In genomic region chr13:75687145-75687763, GRCh38 we compare ENCODE assay signal across 8 cellular contexts. TPM values are rescaled to one million over a fixed set of nuclear protein-coding genes. Genes with fewer than 3 reads are reported as not detected.
DNase-seq lines count a peak whose midpoint lies in the region; ATAC-seq and TF ChIP-seq lines count a peak whose summit lies in the region.

No MANE protein-coding gene starts in this region.

- H3K36me3 Mint-ChIP-seq in Caco-2 (ENCODE audit: insufficient read depth, unreplicated experiment), result peaks cover 7% of the 10 kb centered on the region

- H3K4me3 ChIP-seq in Caco-2 (ENCODE audit: low read depth, low read length), result no peak overlapping the region
- H3K4me3 ChIP-seq in astrocyte of the cerebellum (ENCODE audit: low read depth, low read length), result no peak overlapping the region
- no peak overlapping the region for H3K4me3 ChIP-seq in lower lobe of right lung

- ATAC-seq in lower lobe of right lung (peak; percentile 61), HG02884 (IDR thresholded peaks at IDR 0.05; ENCODE audit: unreplicated experiment) (no peak), GM21529 (IDR thresholded peaks at IDR 0.05; ENCODE audit: unreplicated experiment) (no peak)
- ATAC-seq in stimulated activated naive CD8-positive, alpha-beta T cell treated with anti-CD3 and anti-CD28 coated beads, Interleukin-15, amount 100 ng/mL, for 72 hours, result no peak

- no peak overlapping the region for H3K4me3 Mint-ChIP-seq in Caco-2 (ENCODE audit: unreplicated experiment)
- H3K4me3 Mint-ChIP-seq in stimulated activated naive CD8-positive, alpha-beta T cell treated with anti-CD3 and anti-CD28 coated beads, Interleukin-15, amount 100 ng/mL, for 72 hours, result no peak overlapping the region

- DNase-seq in Caco-2, result peak in 1 of 2 experiments; percentile 53
- peak; percentile 49 to 80 for DNase-seq in Kasumi-1 (lab: John Stamatoyannopoulos, UW)
- DNase-seq in astrocyte of the cerebellum (ENCODE audit: low read depth), result peak; percentile 40
- DNase-seq in lower lobe of right lung, result no peak
- no peak for DNase-seq in T1000 (lab: John Stamatoyannopoulos, UW)
- DNase-seq in stimulated activated naive CD8-positive, alpha-beta T cell treated with anti-CD3 and anti-CD28 coated beads, Interleukin-15, amount 100 ng/mL, for 72 hours, result no peak

- H3K9me3 ChIP-seq in Caco-2 (no peaks in the 10 kb centered on the region), lower lobe of right lung (no peaks in the 10 kb centered on the region)

- H3K4me1 ChIP-seq in Caco-2, result peaks cover 23% of the 10 kb centered on the region; the same call in 1 of the 2 replicates
- H3K4me1 ChIP-seq in lower lobe of right lung, result no peaks in the 10 kb centered on the region

- H3K9me3 Mint-ChIP-seq in Caco-2 (ENCODE audit: unreplicated experiment), result no peaks in the 10 kb centered on the region
- peaks cover 0 to 1% of the 10 kb centered on the region in 2 donors for H3K9me3 Mint-ChIP-seq in stimulated activated naive CD8-positive, alpha-beta T cell treated with anti-CD3 and anti-CD28 coated beads, Interleukin-15, amount 100 ng/mL, for 72 hours

- peaks cover 27% of the 10 kb centered on the region for H3K4me1 Mint-ChIP-seq in Caco-2 (ENCODE audit: low read depth, unreplicated experiment)
- H3K4me1 Mint-ChIP-seq in stimulated activated naive CD8-positive, alpha-beta T cell treated with anti-CD3 and anti-CD28 coated beads, Interleukin-15, amount 100 ng/mL, for 72 hours, result peaks cover 10% of the 10 kb centered on the region

- intact Hi-C loops in Caco-2 (cut with micrococcal nuclease; ENCODE audit: unreplicated experiment), result loop anchor here (1.0 to 10.0 kb wide), 7 partner anchors 13 to 1216 kb away; partner anchors contain the start of gene KCTD12
- intact Hi-C loops in lower lobe of right lung (cut with DNase I), result no loop called here

- TF ChIP-seq CTCF in Caco-2 (IDR thresholded peaks at IDR 0.05; ENCODE audit: insufficient read depth in 1 of 2, low read depth in 1 of 2, low read length in 1 of 2, severe bottlenecking in 1 of 2, unreplicated experiment in 1 of 2), result peak; percentile 56 to 65
- TF ChIP-seq CTCF in astrocyte of the cerebellum (IDR thresholded peaks at IDR 0.05; ENCODE audit: low read depth, low read length, missing control alignments), result peak; percentile 55
- TF ChIP-seq CTCF in lower lobe of right lung (IDR thresholded peaks at IDR 0.05), result peak; percentile 48

- H3K36me3 ChIP-seq in Caco-2 (ENCODE audit: control insufficient read depth, insufficient read depth, low read length) (no peaks in the 10 kb centered on the region), lower lobe of right lung (no peaks in the 10 kb centered on the region)

- no peak overlapping the region for H3K27ac ChIP-seq in lower lobe of right lung

- no peak overlapping the region for H3K27ac Mint-ChIP-seq in Caco-2 (ENCODE audit: unreplicated experiment)
- no peak overlapping the region for H3K27ac Mint-ChIP-seq in stimulated activated naive CD8-positive, alpha-beta T cell treated with anti-CD3 and anti-CD28 coated beads, Interleukin-15, amount 100 ng/mL, for 72 hours

- CTCF ChIA-PET in Caco-2 (lab: Charles Lee), result interaction anchor here (0.6 to 1.4 kb wide), 4 partner anchors 8 to 169 kb away, joined by 4 to 7 read pairs (median 6); no protein-coding TSS in a partner anchor

- in situ Hi-C loops in astrocyte of the cerebellum (cut with HindIII; ENCODE audit: low sequenced_read_pairs), result no loop called here

- no peaks in the 10 kb centered on the region for H3K27me3 Mint-ChIP-seq in Caco-2 (ENCODE audit: insufficient read depth, unreplicated experiment)
- no peaks in the 10 kb centered on the region for H3K27me3 Mint-ChIP-seq in stimulated activated naive CD8-positive, alpha-beta T cell treated with anti-CD3 and anti-CD28 coated beads, Interleukin-15, amount 100 ng/mL, for 72 hours

- BruUV-seq in Caco-2 (replicated peaks; lab: Mats Ljungman, UMichigan), result no TSS peak

- H3K27me3 ChIP-seq in Caco-2 (replicated peaks; ENCODE audit: control insufficient read depth, insufficient read depth, low read length) (no peaks in the 10 kb centered on the region), lower lobe of right lung (ENCODE audit: low read depth) (no peaks in the 10 kb centered on the region)

- POLR2A ChIA-PET in Caco-2 (lab: Charles Lee), result no interaction called here

RNA-seq across cellular contexts. Expression of gene LMO7, which starts 51.1 kb away (rescaled TPM):
- 209 and 230 TPM in 2 replicates for total RNA-seq in Caco-2 (2022)
- 447 TPM for total RNA-seq in lower lobe of right lung

Comparison
In these comparisons a context has a peak if more than half of its experiments do, and no peak if none do; other contexts are left out.
1. DNase-seq: peak in Kasumi-1 (2 of 2) and astrocyte of the cerebellum (single experiment); none in lower lobe of right lung (single experiment), T1000 (single experiment) and stimulated activated naive CD8-positive, alpha-beta T cell treated with anti-CD3 and anti-CD28 coated beads, Interleukin-15, amount 100 ng/mL, for 72 hours (0 of 2).
2. ATAC-seq: peak in lower lobe of right lung (2 of 2); none in HG02884 (single experiment), stimulated activated naive CD8-positive, alpha-beta T cell treated with anti-CD3 and anti-CD28 coated beads, Interleukin-15, amount 100 ng/mL, for 72 hours (single experiment) and GM21529 (single experiment).
3. Peak in every context shown above with its lines, with median percentiles within 50 percentile points of each other: CTCF ChIP-seq.